In genomic region chr13:110412132-110412912, GRCh38 we compare ENCODE assay signal across 8 cellular contexts.
DNase-seq lines count a peak whose midpoint lies in the region; ATAC-seq, FAIRE-seq and TF ChIP-seq lines count a peak whose summit lies in the region.

No MANE protein-coding gene starts in this region.

- ATAC-seq in GM21786 (IDR thresholded peaks at IDR 0.05; ENCODE audit: unreplicated experiment) (peak; percentile 87), left cardiac atrium (peak; percentile 79 to 81), psoas muscle (peak; percentile 83 to 92 (median 85))

- H3K36me3 ChIP-seq in psoas muscle (ENCODE audit: insufficient read depth in 1 of 2, low read depth in 1 of 2) = no peaks in the 10 kb centered on the region

- WGBS in psoas muscle, 3 donors = 17 to 25% (median 17%) methylated on average over 16 of the region's 16 CpGs

- peak; percentile 94 for DNase-seq in GM03348 (ENCODE audit: low spot score)
- DNase-seq in KBM-7 = peak; percentile 77
- DNase-seq in SKM-1 (lab: John Stamatoyannopoulos, UW; ENCODE audit: unreplicated experiment) = peak; percentile 25
- DNase-seq in amniotic epithelial cell (ENCODE audit: low read depth) = peak; percentile 100
- peak; percentile 89 for DNase-seq in left cardiac atrium
- peak; percentile 86 to 91 for DNase-seq in psoas muscle
- DNase-seq in urothelium cell line (ENCODE audit: low spot score) = peak; percentile 80

- no peak for FAIRE-seq in urothelium cell line (lab: Jason Lieb, UNC)

- no peaks in the 10 kb centered on the region for H3K9me3 ChIP-seq in psoas muscle

- no peaks in the 10 kb centered on the region for H3K27me3 ChIP-seq in psoas muscle (ENCODE audit: insufficient read depth in 3 of 3, low read length in 2 of 3)

- peak overlapping the region; percentile 82 for H3K27ac ChIP-seq in psoas muscle

- peak; percentile 80 for TF ChIP-seq CTCF in psoas muscle (IDR thresholded peaks at IDR 0.05)

- in situ Hi-C loops in KBM-7 (cut with MboI; ENCODE audit: low pct_unique_long_range_greater_than_20kb, low sequenced_read_pairs) = no loop called here

- H3K4me1 ChIP-seq in psoas muscle = peaks cover 38% of the 10 kb centered on the region

- intact Hi-C loops in left cardiac atrium (cut with DNase I) = loop anchor here (2.0 to 10.0 kb wide), 4 partner anchors 68 to 190 kb away; partner anchors contain the start of genes COL4A1 (in 1 of the 2) and COL4A2 (in 1 of the 2)
- intact Hi-C loops in psoas muscle (cut with DNase I) = loop anchor here (5.0 to 10.0 kb wide), 4 partner anchors 105 to 1450 kb away; partner anchors contain the start of genes COL4A1 (in 1 of the 2) and COL4A2 (in 1 of the 2)

- peak overlapping the region; percentile 4 for H3K4me3 ChIP-seq in psoas muscle

Comparison
In these comparisons a context has a peak if more than half of its experiments do, and no peak if none do; other contexts are left out.
1. Peak in every context shown above with its lines: DNase-seq, ATAC-seq, H3K4me3 ChIP-seq and H3K27ac ChIP-seq.
2. DNase-seq: peak in every context shown above with its lines; median percentile 100 in amniotic epithelial cell; 94 in GM03348; 89 in left cardiac atrium; 88 in psoas muscle; 80 in urothelium cell line; 77 in KBM-7; 25 in SKM-1.